In genomic region chr17:75976175-75976848, GRCh38 we compare ENCODE assay signal across 8 cellular contexts. TPM values are rescaled to one million over a fixed set of nuclear protein-coding genes. Genes with fewer than 3 reads are reported as not detected.
A peak's percentile ranks its signal among the peaks of the same experiment; 100 is the strongest.
DNase-seq lines count a peak whose midpoint lies in the region; ATAC-seq and TF ChIP-seq lines count a peak whose summit lies in the region.
"Had no signal": no experiment of that assay in that cellular context is flagged by ENCODE, and none has a peak within 500 bp of the region (broad histone marks: within the 10 kb centered on the region; RNA-seq: fewer than 3 reads in every experiment).

No MANE protein-coding gene starts in this region.

- peaks cover 3% of the 10 kb centered on the region for H3K27me3 Mint-ChIP-seq in endothelial cell (ENCODE audit: unreplicated experiment)
- H3K27me3 Mint-ChIP-seq: activated B cell treated with CpG ODN at 0.5 μM for 24 hours had no signal

- peak overlapping the region; percentile 29 for H3K4me3 Mint-ChIP-seq in endothelial cell (ENCODE audit: unreplicated experiment)
- H3K4me3 Mint-ChIP-seq: activated B cell treated with CpG ODN at 0.5 μM for 24 hours had no signal

- peaks cover 34% of the 10 kb centered on the region for H3K4me1 ChIP-seq in OCI-LY7 (ENCODE audit: insufficient read depth, low read length, poor library complexity, severe bottlenecking)
- peaks cover 45% of the 10 kb centered on the region for H3K4me1 ChIP-seq in psoas muscle

- peaks cover 6% of the 10 kb centered on the region for H3K36me3 Mint-ChIP-seq in endothelial cell (ENCODE audit: low read depth, unreplicated experiment)

- H3K79me2 ChIP-seq in OCI-LY7 (ENCODE audit: insufficient read depth, low read depth, low read length) = peaks cover 24% of the 10 kb centered on the region; the same call in 1 of the 2 replicates

- H3K9me3 Mint-ChIP-seq in endothelial cell (ENCODE audit: unreplicated experiment) = no peaks in the 10 kb centered on the region
- H3K9me3 Mint-ChIP-seq: activated B cell treated with CpG ODN at 0.5 μM for 24 hours had no signal

- TF ChIP-seq CTCF in OCI-LY7 (conservative IDR thresholded peaks at IDR 0.05; ENCODE audit: low read length) (no peak), endothelial cell (IDR thresholded peaks at IDR 0.05; ENCODE audit: unreplicated experiment) (no peak), psoas muscle (IDR thresholded peaks at IDR 0.05) (no peak)

- no peak overlapping the region for H3K27ac Mint-ChIP-seq in endothelial cell (ENCODE audit: unreplicated experiment)
- H3K27ac Mint-ChIP-seq: activated B cell treated with CpG ODN at 0.5 μM for 24 hours had no signal

- peaks cover 37% of the 10 kb centered on the region for H3K4me1 Mint-ChIP-seq in endothelial cell (ENCODE audit: unreplicated experiment)

- no peak for DNase-seq in OCI-LY7 (ENCODE audit: low spot score)
- DNase-seq in endothelial cell (ENCODE audit: low spot score) = no peak
- no peak for DNase-seq in psoas muscle
- DNase-seq in islet precursor cell = no peak
- DNase-seq: activated B cell treated with CpG ODN at 0.5 μM for 24 hours, NCI-H1105 treated with DMSO at 0.1 percent for 48 hours had no signal

- H3K4me3 ChIP-seq in OCI-LY7 (ENCODE audit: low read depth, low read length, poor library complexity, severe bottlenecking) = no peak overlapping the region
- peak overlapping the region; percentile 85 for H3K4me3 ChIP-seq in psoas muscle

- H2AFZ ChIP-seq in OCI-LY7 (ENCODE audit: low read length) = no peak overlapping the region

- no peaks in the 10 kb centered on the region for H3K9me3 ChIP-seq in OCI-LY7 (ENCODE audit: low read length)
- no peaks in the 10 kb centered on the region for H3K9me3 ChIP-seq in psoas muscle

- CTCF ChIA-PET in OCI-LY7 (lab: Charles Lee; ENCODE audit: unreplicated experiment) = no interaction called here

- H3K4me2 ChIP-seq in OCI-LY7 (ENCODE audit: low read length) = peak overlapping the region; percentile 9; the same call in 1 of the 2 replicates

- H3K27ac ChIP-seq in OCI-LY7 (ENCODE audit: low read depth, low read length, poor library complexity, severe bottlenecking) = no peak overlapping the region
- peak overlapping the region; percentile 76 for H3K27ac ChIP-seq in psoas muscle

- no peaks in the 10 kb centered on the region for H3K9me2 ChIP-seq in OCI-LY7 (ENCODE audit: insufficient read depth, low read length)

- H4K20me1 ChIP-seq in OCI-LY7 (ENCODE audit: insufficient read depth, low read length) = no peaks in the 10 kb centered on the region

- WGBS in psoas muscle, 3 donors = 31 to 47% (median 33%) methylated on average over 9 of the region's 9 CpGs

- ATAC-seq in psoas muscle (no peak), GM21737 (IDR thresholded peaks at IDR 0.05; ENCODE audit: unreplicated experiment) (no peak), HG03196 (IDR thresholded peaks at IDR 0.05; ENCODE audit: unreplicated experiment) (no peak)

- H3K27me3 ChIP-seq in psoas muscle (ENCODE audit: insufficient read depth in 3 of 3, low read length in 2 of 3) = no peaks in the 10 kb centered on the region

- BruUV-seq in OCI-LY7 (replicated peaks; lab: Mats Ljungman, UMichigan) = TSS peak; percentile 53

- H3K36me3 ChIP-seq in OCI-LY7 (ENCODE audit: insufficient read depth, low read length) = peaks cover 6% of the 10 kb centered on the region; the same call in 1 of the 2 replicates
- H3K36me3 ChIP-seq in psoas muscle (ENCODE audit: insufficient read depth in 1 of 2, low read depth in 1 of 2) = peaks cover 0 to 32% of the 10 kb centered on the region in 2 donors

- intact Hi-C loops in OCI-LY7 (cut with micrococcal nuclease; ENCODE audit: unreplicated experiment) = loop anchor here (10.0 kb wide), 1 partner anchor 192 kb away; the partner anchor contains the start of gene UNK
- intact Hi-C loops in psoas muscle (cut with DNase I) = loop anchor here in 1 of 2 donors (5.0 kb wide), 1 partner anchor 34 kb away; the partner anchor contains the start of gene FBF1

- POLR2A ChIA-PET in OCI-LY7 (lab: Charles Lee) = interaction anchor here (0.7 kb wide), 1 partner anchor 15 kb away, joined by 3 read pairs; no protein-coding TSS in a partner anchor

RNA-seq across cellular contexts. Expression of gene ACOX1, which starts 2.7 kb away (rescaled TPM):
- 12.3 and 22.6 TPM in 2 replicates for total RNA-seq in OCI-LY7 (2014; rRNA removed; shearing (Covaris generic))
- total RNA-seq in OCI-LY7 (2022) = 30.2 and 34.6 TPM in 2 replicates
- total RNA-seq in endothelial cell (ENCODE audit: unreplicated experiment) = 36.1 TPM
- total RNA-seq in psoas muscle = 10 to 100 TPM; 58.1 to 78.8 (median 64.4) TPM
- polyA plus RNA-seq in psoas muscle = 10 to 100 TPM; 13.0 to 26.1 (median 16.3) TPM

RNA-seq across cellular contexts. Expression of gene TEN1, which starts 2.7 kb away (rescaled TPM):
- 17.6 and 22.5 TPM in 2 replicates for total RNA-seq in OCI-LY7 (2014; rRNA removed; shearing (Covaris generic))
- 18.2 and 22.5 TPM in 2 replicates for total RNA-seq in OCI-LY7 (2022)
- 22.6 TPM for total RNA-seq in endothelial cell (ENCODE audit: unreplicated experiment)
- total RNA-seq in psoas muscle = 1 to 10 TPM; 3.4 to 8.8 (median 7.0) TPM
- 10 to 100 TPM; 14.7 to 21.1 (median 19.4) TPM for polyA plus RNA-seq in psoas muscle

RNA-seq across cellular contexts. Expression of gene CDK3, which starts 24.3 kb away (rescaled TPM):
- total RNA-seq in OCI-LY7 (2014; rRNA removed; shearing (Covaris generic)) = 7.3 and 15.9 TPM in 2 replicates
- 12.8 and 17.2 TPM in 2 replicates for total RNA-seq in OCI-LY7 (2022)
- 8.4 TPM for total RNA-seq in endothelial cell (ENCODE audit: unreplicated experiment)
- total RNA-seq in psoas muscle = 1 to 10 TPM in 1 of 4 donors, under 1 TPM in 3; 0.60 to 1.4 (median 0.62) TPM
- 1 to 10 TPM in 2 of 3 donors, under 1 TPM in 1; 0.47 to 1.9 (median 1.1) TPM for polyA plus RNA-seq in psoas muscle

RNA-seq across cellular contexts. Expression of gene FBF1, which starts 35.5 kb away (rescaled TPM):
- total RNA-seq in OCI-LY7 (2014; rRNA removed; shearing (Covaris generic)) = 34.6 and 38.7 TPM in 2 replicates
- total RNA-seq in OCI-LY7 (2022) (47.8 and 47.9 TPM in 2 replicates), endothelial cell (ENCODE audit: unreplicated experiment) (7.8 TPM), psoas muscle (1 to 10 TPM; 1.8 to 5.9 (median 3.7) TPM)
- polyA plus RNA-seq in psoas muscle = 10 to 100 TPM in 1 of 3 donors, 1 to 10 TPM in 2; 1.8 to 10.4 (median 3.1) TPM

RNA-seq across cellular contexts. Expression of gene EVPL, which starts 50.8 kb away (rescaled TPM):
- total RNA-seq in OCI-LY7 (2014; rRNA removed; shearing (Covaris generic)) = 5.6 and 9.9 TPM in 2 replicates
- total RNA-seq in OCI-LY7 (2022) (5.1 and 6.9 TPM in 2 replicates), endothelial cell (ENCODE audit: unreplicated experiment) (not detected), psoas muscle (under 1 TPM in 3 of 4 donors, not detected in 1; 0.16 to 0.36 (median 0.19) TPM)
- polyA plus RNA-seq in psoas muscle = under 1 TPM; 0.03 to 0.07 (median 0.05) TPM
- total RNA-seq: activated B cell treated with CpG ODN at 0.5 μM for 24 hours had no signal
